ENCODE assay signal across 1 cellular context in the genomic region with DNA sequence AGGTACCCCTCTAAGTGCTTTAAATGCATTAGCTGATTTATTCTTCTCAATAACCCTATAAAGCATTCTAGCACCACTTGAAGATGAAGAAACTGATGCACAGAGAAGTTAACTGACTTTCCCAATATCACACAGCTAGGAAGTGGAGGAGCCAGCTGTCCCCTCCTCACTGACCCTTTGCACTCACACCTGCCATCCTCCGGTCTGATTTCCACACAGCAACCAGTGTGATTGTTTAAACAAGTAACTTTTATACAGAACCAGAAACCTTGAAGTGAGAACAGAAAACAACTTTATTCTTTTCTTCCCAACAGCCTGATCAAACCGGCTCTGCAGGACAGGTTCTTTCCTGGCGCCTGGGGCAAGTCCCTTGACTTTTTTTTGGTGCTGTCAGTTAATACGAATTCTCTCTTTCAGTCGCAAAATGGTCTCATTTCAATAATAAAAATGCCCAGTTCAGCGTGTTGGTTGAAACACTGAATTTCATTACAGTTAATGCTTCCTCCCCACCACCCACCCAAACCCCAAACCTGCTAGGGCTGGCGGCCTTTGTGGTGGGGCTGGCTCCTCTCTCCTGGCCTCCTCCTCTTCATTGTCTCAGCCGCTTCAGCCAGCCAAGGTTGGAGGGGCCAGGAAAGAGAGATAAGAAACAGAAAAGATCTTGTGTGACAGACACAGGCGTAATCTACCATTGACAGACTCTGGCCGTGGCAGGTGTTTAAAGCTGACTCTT.
TF ChIP-seq lines count a peak whose summit lies in the region.

No MANE protein-coding gene starts in this region.

TF ChIP-seq in K562, 482 proteins besides CTCF, POLR2A, EP300 and RAD21 (continued from another document and continues in another):
- peak; percentile 61 for TF ChIP-seq ZBTB40 (IDR thresholded peaks at IDR 0.05)
- no peak for TF ChIP-seq ZBTB40 (CRISPR knock-in tag; IDR thresholded peaks at IDR 0.05)
- TF ChIP-seq, protein P1, sequence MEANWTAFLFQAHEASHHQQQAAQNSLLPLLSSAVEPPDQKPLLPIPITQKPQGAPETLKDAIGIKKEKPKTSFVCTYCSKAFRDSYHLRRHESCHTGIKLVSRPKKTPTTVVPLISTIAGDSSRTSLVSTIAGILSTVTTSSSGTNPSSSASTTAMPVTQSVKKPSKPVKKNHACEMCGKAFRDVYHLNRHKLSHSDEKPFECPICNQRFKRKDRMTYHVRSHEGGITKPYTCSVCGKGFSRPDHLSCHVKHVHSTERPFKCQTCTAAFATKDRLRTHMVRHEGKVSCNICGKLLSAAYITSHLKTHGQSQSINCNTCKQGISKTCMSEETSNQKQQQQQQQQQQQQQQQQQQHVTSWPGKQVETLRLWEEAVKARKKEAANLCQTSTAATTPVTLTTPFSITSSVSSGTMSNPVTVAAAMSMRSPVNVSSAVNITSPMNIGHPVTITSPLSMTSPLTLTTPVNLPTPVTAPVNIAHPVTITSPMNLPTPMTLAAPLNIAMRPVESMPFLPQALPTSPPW (CRISPR knock-in tag; IDR thresholded peaks at IDR 0.05), result peak; percentile 74
- TF ChIP-seq HDAC2 (IDR thresholded peaks at IDR 0.05), result peak; percentile 83
- peak in 1 of 2 experiments; percentile 45; a peak in 1 of 3 replicates for TF ChIP-seq CBX3 (IDR thresholded peaks at IDR 0.05; ENCODE audit: borderline replicate concordance in 1 of 2, low read length in 2 of 2)
- TF ChIP-seq RB1 (IDR thresholded peaks at IDR 0.05; ENCODE audit: low read depth), result peak; percentile 50; the same call in 1 of the 2 replicates
- TF ChIP-seq RUNX1 (IDR thresholded peaks at IDR 0.05; ENCODE audit: low read depth), result peak; percentile 84
- no peak for TF ChIP-seq PPARD (CRISPR knock-in tag; IDR thresholded peaks at IDR 0.05)
- TF ChIP-seq PKNOX1 (IDR thresholded peaks at IDR 0.05), result peak; percentile 91
- TF ChIP-seq TARDBP (IDR thresholded peaks at IDR 0.05), result peak; percentile 72; the same call in 1 of the 2 replicates
- TF ChIP-seq HES1 (IDR thresholded peaks at IDR 0.05; ENCODE audit: low read depth), result peak; percentile 87
- TF ChIP-seq FOXA1 (IDR thresholded peaks at IDR 0.05; ENCODE audit: borderline replicate concordance), result no peak; the same call in 1 of the 2 replicates
- TF ChIP-seq PTBP1 (IDR thresholded peaks at IDR 0.05; ENCODE audit: low read depth, low read length), result 0 out of 2 replicates have a peak, but pooled peaks have one; percentile 26
- peak; percentile 99 for TF ChIP-seq SMAD4 (CRISPR knock-in tag; conservative IDR thresholded peaks at IDR 0.05)
- peak; percentile 50; the same call in 1 of the 2 replicates for TF ChIP-seq BHLHE40 (IDR thresholded peaks at IDR 0.05; ENCODE audit: low read length)
- peak; percentile 46 for TF ChIP-seq DACH1 (IDR thresholded peaks at IDR 0.05; ENCODE audit: partially characterized antibody)
- TF ChIP-seq, protein P2, sequence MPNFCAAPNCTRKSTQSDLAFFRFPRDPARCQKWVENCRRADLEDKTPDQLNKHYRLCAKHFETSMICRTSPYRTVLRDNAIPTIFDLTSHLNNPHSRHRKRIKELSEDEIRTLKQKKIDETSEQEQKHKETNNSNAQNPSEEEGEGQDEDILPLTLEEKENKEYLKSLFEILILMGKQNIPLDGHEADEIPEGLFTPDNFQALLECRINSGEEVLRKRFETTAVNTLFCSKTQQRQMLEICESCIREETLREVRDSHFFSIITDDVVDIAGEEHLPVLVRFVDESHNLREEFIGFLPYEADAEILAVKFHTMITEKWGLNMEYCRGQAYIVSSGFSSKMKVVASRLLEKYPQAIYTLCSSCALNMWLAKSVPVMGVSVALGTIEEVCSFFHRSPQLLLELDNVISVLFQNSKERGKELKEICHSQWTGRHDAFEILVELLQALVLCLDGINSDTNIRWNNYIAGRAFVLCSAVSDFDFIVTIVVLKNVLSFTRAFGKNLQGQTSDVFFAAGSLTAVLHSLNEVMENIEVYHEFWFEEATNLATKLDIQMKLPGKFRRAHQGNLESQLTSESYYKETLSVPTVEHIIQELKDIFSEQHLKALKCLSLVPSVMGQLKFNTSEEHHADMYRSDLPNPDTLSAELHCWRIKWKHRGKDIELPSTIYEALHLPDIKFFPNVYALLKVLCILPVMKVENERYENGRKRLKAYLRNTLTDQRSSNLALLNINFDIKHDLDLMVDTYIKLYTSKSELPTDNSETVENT (CRISPR knock-in tag; IDR thresholded peaks at IDR 0.05), result no peak
- TF ChIP-seq HDGF (IDR thresholded peaks at IDR 0.05), result no peak
- no peak for TF ChIP-seq ZNF764 (CRISPR knock-in tag; IDR thresholded peaks at IDR 0.05; ENCODE audit: low read depth)
- TF ChIP-seq HMG20A (CRISPR knock-in tag; conservative IDR thresholded peaks at IDR 0.05), result no peak
- TF ChIP-seq ZBTB7A (IDR thresholded peaks at IDR 0.05; ENCODE audit: borderline replicate concordance, control insufficient read depth, low read depth, low read length), result peak; percentile 73; the same call in 1 of the 2 replicates
- no peak for TF ChIP-seq CREB5 (CRISPR knock-in tag; IDR thresholded peaks at IDR 0.05)
- TF ChIP-seq PRPF4 (IDR thresholded peaks at IDR 0.05; ENCODE audit: insufficient read depth, low read depth, low read length, poor library complexity, severe bottlenecking), result no peak
- no peak for TF ChIP-seq GABPB2 (CRISPR knock-in tag; conservative IDR thresholded peaks at IDR 0.05)
- no peak for TF ChIP-seq BMI1 (IDR thresholded peaks at IDR 0.05; ENCODE audit: low read length)
- TF ChIP-seq CREM (IDR thresholded peaks at IDR 0.05; ENCODE audit: low read depth), result peak; percentile 78
- TF ChIP-seq SREBF2 (CRISPR knock-in tag; IDR thresholded peaks at IDR 0.05), result no peak
- peak; percentile 90 for TF ChIP-seq MYNN (IDR thresholded peaks at IDR 0.05)
- no peak for TF ChIP-seq MYNN (CRISPR knock-in tag; IDR thresholded peaks at IDR 0.05)
- 0 out of 2 replicates have a peak, but pooled peaks have one; percentile 65 for TF ChIP-seq FOXP1 (CRISPR knock-in tag; IDR thresholded peaks at IDR 0.05)
- peak; percentile 55; the same call in 1 of the 2 replicates for TF ChIP-seq EGR1 (conservative IDR thresholded peaks at IDR 0.05)
- TF ChIP-seq DDX20 (tag; IDR thresholded peaks at IDR 0.05; ENCODE audit: low read depth), result no peak
- TF ChIP-seq ZNF696 (CRISPR knock-in tag; conservative IDR thresholded peaks at IDR 0.05), result no peak
- no peak for TF ChIP-seq ZNF146 (CRISPR knock-in tag; IDR thresholded peaks at IDR 0.05; ENCODE audit: unreplicated experiment)
- peak; percentile 71 to 94; a peak in 3 of 4 replicates for TF ChIP-seq RCOR1 (IDR thresholded peaks at IDR 0.05; ENCODE audit: borderline replicate concordance in 1 of 2, low read depth in 2 of 2, low read length in 2 of 2)
- 0 out of 2 replicates have a peak, but pooled peaks have one; percentile 36 for TF ChIP-seq ZBTB17 (CRISPR knock-in tag; IDR thresholded peaks at IDR 0.05)
- TF ChIP-seq JUN (IDR thresholded peaks at IDR 0.05; ENCODE audit: borderline replicate concordance, low read depth, low read length), result peak; percentile 61; the same call in 1 of the 2 replicates
- TF ChIP-seq JUN (CRISPR knock-in tag; IDR thresholded peaks at IDR 0.05; ENCODE audit: borderline replicate concordance), result no peak
- TF ChIP-seq KLF16 (IDR thresholded peaks at IDR 0.05), result peak; percentile 98
- TF ChIP-seq NFIX (CRISPR knock-in tag; IDR thresholded peaks at IDR 0.05; ENCODE audit: low read depth), result 0 out of 2 replicates have a peak, but pooled peaks have one; percentile 5
- peak in 1 of 2 experiments; percentile 56; a peak in 1 of 4 replicates for TF ChIP-seq TEAD1 (CRISPR knock-in tag; IDR thresholded peaks at IDR 0.05)
- peak; percentile 87 for TF ChIP-seq NCOA1 (IDR thresholded peaks at IDR 0.05; ENCODE audit: low read depth)
- TF ChIP-seq ZBTB1 (CRISPR knock-in tag; IDR thresholded peaks at IDR 0.05; ENCODE audit: borderline replicate concordance, low read depth), result 0 out of 2 replicates have a peak, but pooled peaks have one; percentile 36
- TF ChIP-seq ZNF175 (CRISPR knock-in tag; IDR thresholded peaks at IDR 0.05; ENCODE audit: low read depth), result peak; percentile 82
- peak; percentile 88; the same call in 1 of the 2 replicates for TF ChIP-seq LCOR (CRISPR knock-in tag; IDR thresholded peaks at IDR 0.05)
- peak; percentile 98 for TF ChIP-seq NCOR1 (IDR thresholded peaks at IDR 0.05)
